Comparison of ENCODE assay signal across 1 cellular context in the genomic region with DNA sequence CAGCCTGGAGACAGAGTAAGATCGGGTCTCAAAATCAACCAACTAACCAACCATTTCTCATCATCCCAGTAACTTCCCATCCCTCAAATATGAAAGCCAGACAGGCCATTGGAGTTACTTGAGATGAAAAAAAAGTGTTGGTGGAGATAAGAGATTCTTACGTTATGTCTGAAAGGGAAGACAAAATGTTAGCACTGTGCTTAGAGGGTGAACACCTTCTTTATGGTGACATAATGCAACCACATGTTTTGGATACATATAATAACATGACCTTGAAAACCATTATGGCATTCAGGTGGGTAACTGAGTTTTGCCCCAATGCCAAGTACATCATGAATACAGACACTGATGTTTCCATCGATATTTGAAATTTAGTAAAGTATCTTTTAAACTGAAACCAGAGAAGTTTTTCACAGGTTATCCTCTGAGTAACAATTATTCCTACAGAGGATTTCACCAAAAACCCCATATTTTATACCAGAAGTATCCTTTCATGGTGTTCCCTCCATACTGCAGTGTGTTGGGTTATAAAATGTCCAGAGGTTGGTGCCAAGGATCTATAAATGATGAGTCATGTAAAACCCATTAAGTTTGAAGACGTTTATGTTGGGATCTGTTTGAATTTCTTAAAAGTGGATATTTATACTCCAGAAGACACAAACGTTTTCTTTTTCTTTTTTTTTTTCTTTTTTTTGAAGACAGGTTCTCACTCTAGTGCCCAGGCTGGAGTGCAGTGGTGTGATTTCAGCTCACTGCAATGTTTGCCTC.
TF ChIP-seq lines count a peak whose summit lies in the region.

No MANE protein-coding gene starts in this region.

TF ChIP-seq in K562, 482 proteins besides CTCF, POLR2A, EP300 and RAD21:
- TF ChIP-seq, protein P1, sequence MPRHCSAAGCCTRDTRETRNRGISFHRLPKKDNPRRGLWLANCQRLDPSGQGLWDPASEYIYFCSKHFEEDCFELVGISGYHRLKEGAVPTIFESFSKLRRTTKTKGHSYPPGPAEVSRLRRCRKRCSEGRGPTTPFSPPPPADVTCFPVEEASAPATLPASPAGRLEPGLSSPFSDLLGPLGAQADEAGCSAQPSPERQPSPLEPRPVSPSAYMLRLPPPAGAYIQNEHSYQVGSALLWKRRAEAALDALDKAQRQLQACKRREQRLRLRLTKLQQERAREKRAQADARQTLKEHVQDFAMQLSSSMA (CRISPR knock-in tag; IDR thresholded peaks at IDR 0.05), result no peak
- TF ChIP-seq NFE2 (IDR thresholded peaks at IDR 0.05; ENCODE audit: low read depth) (0 out of 2 replicates have a peak, but pooled peaks have one; percentile 53), EZH2 (IDR thresholded peaks at IDR 0.05; ENCODE audit: borderline replicate concordance, low read depth, low read length) (no peak), CHCHD3 (CRISPR knock-in tag; IDR thresholded peaks at IDR 0.05) (no peak), ZNF12 (CRISPR knock-in tag; IDR thresholded peaks at IDR 0.05) (no peak), HDAC2 (IDR thresholded peaks at IDR 0.05) (no peak), ZNF316 (IDR thresholded peaks at IDR 0.05) (peak; percentile 91), PYGO2 (tag; IDR thresholded peaks at IDR 0.05) (no peak), POLR3A (IDR thresholded peaks at IDR 0.05; ENCODE audit: borderline replicate concordance, extremely low read depth, insufficient read depth, insufficient read length) (no peak), SMAD1 (IDR thresholded peaks at IDR 0.05; ENCODE audit: low read depth, low read length, partially characterized antibody) (no peak), KLF1 (tag; IDR thresholded peaks at IDR 0.05) (no peak), MAFG (tag; conservative IDR thresholded peaks at IDR 0.05) (peak; percentile 92), ZNF174 (CRISPR knock-in tag; IDR thresholded peaks at IDR 0.05) (no peak), SMARCA4 (IDR thresholded peaks at IDR 0.05) (no peak), IFI16 (CRISPR knock-in tag; IDR thresholded peaks at IDR 0.05) (no peak), ZNF384 (IDR thresholded peaks at IDR 0.05; ENCODE audit: low read depth, low read length) (0 out of 2 replicates have a peak, but pooled peaks have one; percentile 58), NFE2L1 (tag; IDR thresholded peaks at IDR 0.05; ENCODE audit: borderline replicate concordance, low read depth) (peak; percentile 45; the same call in 1 of the 2 replicates), MAFF (IDR thresholded peaks at IDR 0.05; ENCODE audit: low read length) (peak; percentile 70), TAF7 (tag; IDR thresholded peaks at IDR 0.05) (no peak), LEF1 (IDR thresholded peaks at IDR 0.05) (no peak), MAFK (IDR thresholded peaks at IDR 0.05; ENCODE audit: low read length) (peak; percentile 74), PHF8 (IDR thresholded peaks at IDR 0.05; ENCODE audit: borderline replicate concordance, low read length) (no peak), SMC3 (conservative IDR thresholded peaks at IDR 0.05; ENCODE audit: insufficient read depth, low read depth, low read length) (no peak), C11orf30 (IDR thresholded peaks at IDR 0.05; ENCODE audit: low read depth) (peak; percentile 86)
- TF ChIP-seq, protein P2, sequence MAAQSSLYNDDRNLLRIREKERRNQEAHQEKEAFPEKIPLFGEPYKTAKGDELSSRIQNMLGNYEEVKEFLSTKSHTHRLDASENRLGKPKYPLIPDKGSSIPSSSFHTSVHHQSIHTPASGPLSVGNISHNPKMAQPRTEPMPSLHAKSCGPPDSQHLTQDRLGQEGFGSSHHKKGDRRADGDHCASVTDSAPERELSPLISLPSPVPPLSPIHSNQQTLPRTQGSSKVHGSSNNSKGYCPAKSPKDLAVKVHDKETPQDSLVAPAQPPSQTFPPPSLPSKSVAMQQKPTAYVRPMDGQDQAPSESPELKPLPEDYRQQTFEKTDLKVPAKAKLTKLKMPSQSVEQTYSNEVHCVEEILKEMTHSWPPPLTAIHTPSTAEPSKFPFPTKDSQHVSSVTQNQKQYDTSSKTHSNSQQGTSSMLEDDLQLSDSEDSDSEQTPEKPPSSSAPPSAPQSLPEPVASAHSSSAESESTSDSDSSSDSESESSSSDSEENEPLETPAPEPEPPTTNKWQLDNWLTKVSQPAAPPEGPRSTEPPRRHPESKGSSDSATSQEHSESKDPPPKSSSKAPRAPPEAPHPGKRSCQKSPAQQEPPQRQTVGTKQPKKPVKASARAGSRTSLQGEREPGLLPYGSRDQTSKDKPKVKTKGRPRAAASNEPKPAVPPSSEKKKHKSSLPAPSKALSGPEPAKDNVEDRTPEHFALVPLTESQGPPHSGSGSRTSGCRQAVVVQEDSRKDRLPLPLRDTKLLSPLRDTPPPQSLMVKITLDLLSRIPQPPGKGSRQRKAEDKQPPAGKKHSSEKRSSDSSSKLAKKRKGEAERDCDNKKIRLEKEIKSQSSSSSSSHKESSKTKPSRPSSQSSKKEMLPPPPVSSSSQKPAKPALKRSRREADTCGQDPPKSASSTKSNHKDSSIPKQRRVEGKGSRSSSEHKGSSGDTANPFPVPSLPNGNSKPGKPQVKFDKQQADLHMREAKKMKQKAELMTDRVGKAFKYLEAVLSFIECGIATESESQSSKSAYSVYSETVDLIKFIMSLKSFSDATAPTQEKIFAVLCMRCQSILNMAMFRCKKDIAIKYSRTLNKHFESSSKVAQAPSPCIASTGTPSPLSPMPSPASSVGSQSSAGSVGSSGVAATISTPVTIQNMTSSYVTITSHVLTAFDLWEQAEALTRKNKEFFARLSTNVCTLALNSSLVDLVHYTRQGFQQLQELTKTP (IDR thresholded peaks at IDR 0.05; ENCODE audit: low read depth in 1 of 2, partially characterized antibody in 2 of 2), result no peak
- TF ChIP-seq, protein P3, sequence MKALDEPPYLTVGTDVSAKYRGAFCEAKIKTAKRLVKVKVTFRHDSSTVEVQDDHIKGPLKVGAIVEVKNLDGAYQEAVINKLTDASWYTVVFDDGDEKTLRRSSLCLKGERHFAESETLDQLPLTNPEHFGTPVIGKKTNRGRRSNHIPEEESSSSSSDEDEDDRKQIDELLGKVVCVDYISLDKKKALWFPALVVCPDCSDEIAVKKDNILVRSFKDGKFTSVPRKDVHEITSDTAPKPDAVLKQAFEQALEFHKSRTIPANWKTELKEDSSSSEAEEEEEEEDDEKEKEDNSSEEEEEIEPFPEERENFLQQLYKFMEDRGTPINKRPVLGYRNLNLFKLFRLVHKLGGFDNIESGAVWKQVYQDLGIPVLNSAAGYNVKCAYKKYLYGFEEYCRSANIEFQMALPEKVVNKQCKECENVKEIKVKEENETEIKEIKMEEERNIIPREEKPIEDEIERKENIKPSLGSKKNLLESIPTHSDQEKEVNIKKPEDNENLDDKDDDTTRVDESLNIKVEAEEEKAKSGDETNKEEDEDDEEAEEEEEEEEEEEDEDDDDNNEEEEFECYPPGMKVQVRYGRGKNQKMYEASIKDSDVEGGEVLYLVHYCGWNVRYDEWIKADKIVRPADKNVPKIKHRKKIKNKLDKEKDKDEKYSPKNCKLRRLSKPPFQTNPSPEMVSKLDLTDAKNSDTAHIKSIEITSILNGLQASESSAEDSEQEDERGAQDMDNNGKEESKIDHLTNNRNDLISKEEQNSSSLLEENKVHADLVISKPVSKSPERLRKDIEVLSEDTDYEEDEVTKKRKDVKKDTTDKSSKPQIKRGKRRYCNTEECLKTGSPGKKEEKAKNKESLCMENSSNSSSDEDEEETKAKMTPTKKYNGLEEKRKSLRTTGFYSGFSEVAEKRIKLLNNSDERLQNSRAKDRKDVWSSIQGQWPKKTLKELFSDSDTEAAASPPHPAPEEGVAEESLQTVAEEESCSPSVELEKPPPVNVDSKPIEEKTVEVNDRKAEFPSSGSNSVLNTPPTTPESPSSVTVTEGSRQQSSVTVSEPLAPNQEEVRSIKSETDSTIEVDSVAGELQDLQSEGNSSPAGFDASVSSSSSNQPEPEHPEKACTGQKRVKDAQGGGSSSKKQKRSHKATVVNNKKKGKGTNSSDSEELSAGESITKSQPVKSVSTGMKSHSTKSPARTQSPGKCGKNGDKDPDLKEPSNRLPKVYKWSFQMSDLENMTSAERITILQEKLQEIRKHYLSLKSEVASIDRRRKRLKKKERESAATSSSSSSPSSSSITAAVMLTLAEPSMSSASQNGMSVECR (CRISPR knock-in tag; IDR thresholded peaks at IDR 0.05), result no peak
- TF ChIP-seq, protein P4, sequence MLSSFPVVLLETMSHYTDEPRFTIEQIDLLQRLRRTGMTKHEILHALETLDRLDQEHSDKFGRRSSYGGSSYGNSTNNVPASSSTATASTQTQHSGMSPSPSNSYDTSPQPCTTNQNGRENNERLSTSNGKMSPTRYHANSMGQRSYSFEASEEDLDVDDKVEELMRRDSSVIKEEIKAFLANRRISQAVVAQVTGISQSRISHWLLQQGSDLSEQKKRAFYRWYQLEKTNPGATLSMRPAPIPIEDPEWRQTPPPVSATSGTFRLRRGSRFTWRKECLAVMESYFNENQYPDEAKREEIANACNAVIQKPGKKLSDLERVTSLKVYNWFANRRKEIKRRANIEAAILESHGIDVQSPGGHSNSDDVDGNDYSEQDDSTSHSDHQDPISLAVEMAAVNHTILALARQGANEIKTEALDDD (IDR thresholded peaks at IDR 0.05), result peak; percentile 45
- TF ChIP-seq, protein P5, sequence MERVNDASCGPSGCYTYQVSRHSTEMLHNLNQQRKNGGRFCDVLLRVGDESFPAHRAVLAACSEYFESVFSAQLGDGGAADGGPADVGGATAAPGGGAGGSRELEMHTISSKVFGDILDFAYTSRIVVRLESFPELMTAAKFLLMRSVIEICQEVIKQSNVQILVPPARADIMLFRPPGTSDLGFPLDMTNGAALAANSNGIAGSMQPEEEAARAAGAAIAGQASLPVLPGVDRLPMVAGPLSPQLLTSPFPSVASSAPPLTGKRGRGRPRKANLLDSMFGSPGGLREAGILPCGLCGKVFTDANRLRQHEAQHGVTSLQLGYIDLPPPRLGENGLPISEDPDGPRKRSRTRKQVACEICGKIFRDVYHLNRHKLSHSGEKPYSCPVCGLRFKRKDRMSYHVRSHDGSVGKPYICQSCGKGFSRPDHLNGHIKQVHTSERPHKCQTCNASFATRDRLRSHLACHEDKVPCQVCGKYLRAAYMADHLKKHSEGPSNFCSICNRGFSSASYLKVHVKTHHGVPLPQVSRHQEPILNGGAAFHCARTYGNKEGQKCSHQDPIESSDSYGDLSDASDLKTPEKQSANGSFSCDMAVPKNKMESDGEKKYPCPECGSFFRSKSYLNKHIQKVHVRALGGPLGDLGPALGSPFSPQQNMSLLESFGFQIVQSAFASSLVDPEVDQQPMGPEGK (CRISPR knock-in tag; IDR thresholded peaks at IDR 0.05; ENCODE audit: borderline replicate concordance), result no peak
- TF ChIP-seq, protein P6, sequence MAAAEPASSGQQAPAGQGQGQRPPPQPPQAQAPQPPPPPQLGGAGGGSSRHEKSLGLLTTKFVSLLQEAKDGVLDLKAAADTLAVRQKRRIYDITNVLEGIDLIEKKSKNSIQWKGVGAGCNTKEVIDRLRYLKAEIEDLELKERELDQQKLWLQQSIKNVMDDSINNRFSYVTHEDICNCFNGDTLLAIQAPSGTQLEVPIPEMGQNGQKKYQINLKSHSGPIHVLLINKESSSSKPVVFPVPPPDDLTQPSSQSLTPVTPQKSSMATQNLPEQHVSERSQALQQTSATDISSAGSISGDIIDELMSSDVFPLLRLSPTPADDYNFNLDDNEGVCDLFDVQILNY (CRISPR knock-in tag; IDR thresholded peaks at IDR 0.05), result no peak
- TF ChIP-seq, protein P7, sequence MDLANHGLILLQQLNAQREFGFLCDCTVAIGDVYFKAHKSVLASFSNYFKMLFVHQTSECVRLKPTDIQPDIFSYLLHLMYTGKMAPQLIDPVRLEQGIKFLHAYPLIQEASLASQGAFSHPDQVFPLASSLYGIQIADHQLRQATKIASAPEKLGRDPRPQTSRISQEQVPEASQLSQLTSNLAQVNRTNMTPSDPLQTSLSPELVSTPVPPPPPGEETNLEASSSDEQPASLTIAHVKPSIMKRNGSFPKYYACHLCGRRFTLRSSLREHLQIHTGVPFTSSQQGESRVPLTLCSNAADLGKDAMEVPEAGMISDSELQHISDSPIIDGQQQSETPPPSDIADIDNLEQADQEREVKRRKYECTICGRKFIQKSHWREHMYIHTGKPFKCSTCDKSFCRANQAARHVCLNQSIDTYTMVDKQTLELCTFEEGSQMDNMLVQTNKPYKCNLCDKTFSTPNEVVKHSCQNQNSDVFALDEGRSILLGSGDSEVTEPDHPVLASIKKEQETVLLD (IDR thresholded peaks at IDR 0.05), result no peak
